In genomic region chr12:66051361-66051760, GRCh38 we compare ENCODE assay signal across 27 cellular contexts.
"Had no signal": no experiment of that assay in that cellular context is flagged by ENCODE, and none has a peak within 500 bp of the region (broad histone marks: within the 10 kb centered on the region; RNA-seq: fewer than 3 reads in every experiment).

No MANE protein-coding gene starts in this region.

- H3K9me3 ChIP-seq: ascending aorta, Peyer's patch, SJSA1 had no signal

- H3K27me3 ChIP-seq: ascending aorta, brain microvascular endothelial cell, Peyer's patch had no signal

- FAIRE-seq: colon had no signal

- H3K4me1 ChIP-seq: ascending aorta, Peyer's patch had no signal

- H3K27ac ChIP-seq: ascending aorta, brain microvascular endothelial cell, Peyer's patch, SJSA1 had no signal

- DNase-seq: activated CD4-positive, alpha-beta T cell treated with anti-CD3 and anti-CD28 coated beads for 36 hours; activated CD4-positive, alpha-beta T cell treated with anti-CD3 and anti-CD28 coated beads, Interleukin-2, amount 10 ng/mL, durations not matched to agents 7 days and 5 days; activated CD4-positive, alpha-beta T cell treated with anti-CD3 and anti-CD28 coated beads, Interleukin-2, amount 50 U/mL, for 48 hours; activated CD8-positive, alpha-beta T cell treated with anti-CD3 and anti-CD28 coated beads, Interleukin-2, amount 10 ng/mL, durations not matched to agents 7 days and 5 days; activated gamma-delta T cell; activated naive CD4-positive, alpha-beta T cell treated with Interleukin-2 at 50 U/mL for 16 hours; activated naive CD8-positive, alpha-beta T cell treated with anti-CD3 and anti-CD28 coated beads, Interleukin-2, amount 10 ng/mL, durations not matched to agents 7 days and 5 days; activated T-cell treated with anti-CD3 and anti-CD28 coated beads, Interleukin-2, amount 50 U/mL, for 24 hours; amygdala; brain microvascular endothelial cell; central memory CD4-positive, alpha-beta T cell; Karpas-422; NCI-H1105; NCI-H1417 treated with DMSO at 0.1 percent for 48 hours; NCI-H1930; NCI-H2081 treated with DMSO at 0.1 percent for 48 hours; NCI-H345; NCI-H524 treated with DMSO at 0.1 percent for 48 hours; PC-3; Peyer's patch; RPMI8226; SHP77 treated with DMSO at 0.1 percent for 48 hours had no signal

- H3K4me3 ChIP-seq: ascending aorta, Peyer's patch, SJSA1 had no signal

- H3K36me3 ChIP-seq: ascending aorta, brain microvascular endothelial cell, Peyer's patch, SJSA1 had no signal

- ATAC-seq: activated CD4-positive, alpha-beta T cell treated with anti-CD3 and anti-CD28 coated beads for 36 hours; activated CD4-positive, CD25-positive, alpha-beta regulatory T cell treated with anti-CD3 and anti-CD28 coated beads, Interleukin-2, amount 50 U/mL, for 24 hours; activated CD8-positive, alpha-beta T cell treated with anti-CD3 and anti-CD28 coated beads, Interleukin-2, amount 10 ng/mL, durations not matched to agents 7 days and 5 days; PC-3; WTC11 had no signal
